In genomic region chr20:61391185-61391584, GRCh38 we compare ENCODE assay signal across 15 cellular contexts.
DNase-seq lines count a peak whose midpoint lies in the region; ATAC-seq, FAIRE-seq and TF ChIP-seq lines count a peak whose summit lies in the region.
"Had no signal": no experiment of that assay in that cellular context is flagged by ENCODE, and none has a peak within 500 bp of the region (broad histone marks: within the 10 kb centered on the region; RNA-seq: fewer than 3 reads in every experiment).

No MANE protein-coding gene starts in this region.

- no peak overlapping the region for H2BK15ac ChIP-seq in mesendoderm (replicated peaks; ENCODE audit: low read depth)

- H3K36me3 ChIP-seq in HUES6 (ENCODE audit: control insufficient read depth, insufficient read depth, low read length) (no peaks in the 10 kb centered on the region), RWPE2 (ENCODE audit: low read depth) (no peaks in the 10 kb centered on the region), mesendoderm (ENCODE audit: control insufficient read depth, insufficient read depth, low read length) (no peaks in the 10 kb centered on the region), H7 (replicated peaks; ENCODE audit: control insufficient read depth, insufficient read depth, low read length) (no peaks in the 10 kb centered on the region)
- H3K36me3 ChIP-seq: BE2C had no signal

- peak; percentile 78 for DNase-seq in RWPE2 (ENCODE audit: low spot score)
- no peak for DNase-seq in mesendoderm
- DNase-seq in posterior vena cava (ENCODE audit: low spot score): peak; percentile 46
- DNase-seq in H7: no peak
- no peak for DNase-seq in HTR-8/SVneo (ENCODE audit: insufficient read length, low spot score)
- DNase-seq: BE2C; Caco-2; CD8-positive, alpha-beta memory T cell; DND-41; GF-D8 had no signal

- H2AK5ac ChIP-seq in mesendoderm (ENCODE audit: low read length): no peak overlapping the region

- no peak for TF ChIP-seq CTCF in RWPE2 (IDR thresholded peaks at IDR 0.05; ENCODE audit: poor library complexity, severe bottlenecking)

- H3K4me2 ChIP-seq in mesendoderm (ENCODE audit: low read length): no peak overlapping the region
- H3K4me2 ChIP-seq: A549 had no signal

- peak overlapping the region; percentile 17 for H3K9ac ChIP-seq in HUES6 (ENCODE audit: low read length)
- H3K9ac ChIP-seq in mesendoderm (ENCODE audit: low read length): no peak overlapping the region

- H4K8ac ChIP-seq in mesendoderm (ENCODE audit: low read depth, low read length): no peak overlapping the region

- no peak for ATAC-seq in RWPE2 (ENCODE audit: low read depth)
- ATAC-seq in SK-N-SH treated with all-trans-retinoic acid at 6 μM for 48 hours: no peak

- H2BK5ac ChIP-seq in mesendoderm (ENCODE audit: low read length): peak overlapping the region; percentile 28

- H3K79me2 ChIP-seq in mesendoderm (ENCODE audit: control insufficient read depth, insufficient read depth, low read length): no peaks in the 10 kb centered on the region

- peaks cover 19% of the 10 kb centered on the region for H3K4me1 ChIP-seq in HUES6 (ENCODE audit: control insufficient read depth, insufficient read depth, low read length)
- H3K4me1 ChIP-seq in RWPE2 (ENCODE audit: insufficient read depth, poor library complexity, severe bottlenecking): peaks cover 24% of the 10 kb centered on the region
- peaks cover 4% of the 10 kb centered on the region for H3K4me1 ChIP-seq in mesendoderm (ENCODE audit: control insufficient read depth, low read depth, low read length)
- H3K4me1 ChIP-seq: BE2C, Caco-2 had no signal

- no peak overlapping the region for H3K23ac ChIP-seq in mesendoderm (ENCODE audit: low read length)

- intact Hi-C loops in posterior vena cava (cut with DNase I): no loop called here

- FAIRE-seq in HTR-8/SVneo (lab: Jason Lieb, UNC): no peak
- FAIRE-seq: A549, GM19239 had no signal

- no peak overlapping the region for H2BK120ac ChIP-seq in mesendoderm (ENCODE audit: low read depth, low read length)

- H3K27ac ChIP-seq in HUES6 (ENCODE audit: low read depth, low read length) (no peak overlapping the region), RWPE2 (ENCODE audit: poor library complexity, severe bottlenecking) (peak overlapping the region; percentile 30), mesendoderm (ENCODE audit: low read depth, low read length) (no peak overlapping the region)
- H3K27ac ChIP-seq: HL-60 had no signal

- H3K56ac ChIP-seq in mesendoderm (ENCODE audit: low read length): peak overlapping the region; percentile 68

- H3K18ac ChIP-seq in mesendoderm (ENCODE audit: low read length): peak overlapping the region; percentile 14

- H3K9me3 ChIP-seq in HUES6 (ENCODE audit: control insufficient read depth, insufficient read depth, low read depth, low read length) (peaks cover 5% of the 10 kb centered on the region), RWPE2 (ENCODE audit: severe bottlenecking) (no peaks in the 10 kb centered on the region)
- H3K9me3 ChIP-seq: A549, BE2C, Caco-2 had no signal

- H4K5ac ChIP-seq in mesendoderm (ENCODE audit: low read length): no peak overlapping the region

- H3K4me3 ChIP-seq in HUES6 (ENCODE audit: low read depth, low read length) (no peak overlapping the region), RWPE2 (ENCODE audit: severe bottlenecking) (no peak overlapping the region), mesendoderm (ENCODE audit: low read length) (no peak overlapping the region), H7 (ENCODE audit: insufficient read depth, low read depth, low read length) (no peak overlapping the region)
- H3K4me3 ChIP-seq: A549 had no signal

- WGBS in mesendoderm (ENCODE audit: extremely low coverage, insufficient coverage, low lambda C conversion rate): no CpG with 5 or more reads among the region's 12 CpGs

- H3K27me3 ChIP-seq in HUES6 (ENCODE audit: control insufficient read depth, insufficient read depth, low read length): no peaks in the 10 kb centered on the region; the same call in 1 of the 2 replicates
- H3K27me3 ChIP-seq in RWPE2 (ENCODE audit: insufficient read depth, poor library complexity, severe bottlenecking): no peaks in the 10 kb centered on the region
- no peaks in the 10 kb centered on the region for H3K27me3 ChIP-seq in mesendoderm (ENCODE audit: insufficient read depth, low read length, poor library complexity)
- H3K27me3 ChIP-seq in H7 (ENCODE audit: control insufficient read depth, insufficient read depth, low read length): no peaks in the 10 kb centered on the region; the same call in 1 of the 2 replicates
- H3K27me3 ChIP-seq: BE2C had no signal

- H3K4ac ChIP-seq in mesendoderm (ENCODE audit: low read depth, low read length): no peak overlapping the region

- H3K79me1 ChIP-seq in mesendoderm (ENCODE audit: low read length): no peaks in the 10 kb centered on the region

TF ChIP-seq in SK-N-SH treated with all-trans-retinoic acid at 6 μM for 48 hours, 23 proteins besides CTCF, POLR2A, EP300 and RAD21:
- no peak for TF ChIP-seq ZFP30 (CRISPR knock-in tag; IDR thresholded peaks at IDR 0.05)
- no peak for TF ChIP-seq ZNF565 (CRISPR knock-in tag; conservative IDR thresholded peaks at IDR 0.05; ENCODE audit: low read depth)
- TF ChIP-seq ISL1 (CRISPR knock-in tag; IDR thresholded peaks at IDR 0.05): no peak
- TF ChIP-seq PPARA (CRISPR knock-in tag; IDR thresholded peaks at IDR 0.05; ENCODE audit: borderline replicate concordance): no peak
- TF ChIP-seq GLIS3 (CRISPR knock-in tag; IDR thresholded peaks at IDR 0.05): no peak
- no peak for TF ChIP-seq TCF4 (CRISPR knock-in tag; IDR thresholded peaks at IDR 0.05; ENCODE audit: borderline replicate concordance)
- TF ChIP-seq ZNF70 (CRISPR knock-in tag; IDR thresholded peaks at IDR 0.05): no peak
- TF ChIP-seq ESRRG (CRISPR knock-in tag; IDR thresholded peaks at IDR 0.05): no peak
- TF ChIP-seq PATZ1 (CRISPR knock-in tag; IDR thresholded peaks at IDR 0.05; ENCODE audit: borderline replicate concordance): no peak
- no peak for TF ChIP-seq POU6F1 (CRISPR knock-in tag; IDR thresholded peaks at IDR 0.05; ENCODE audit: borderline replicate concordance, low read depth)
- TF ChIP-seq CREB5 (CRISPR knock-in tag; IDR thresholded peaks at IDR 0.05; ENCODE audit: low read depth): no peak
- no peak for TF ChIP-seq TOX (CRISPR knock-in tag; IDR thresholded peaks at IDR 0.05; ENCODE audit: borderline replicate concordance)
- TF ChIP-seq CSDC2 (CRISPR knock-in tag; IDR thresholded peaks at IDR 0.05): no peak
- TF ChIP-seq ARNTL (CRISPR knock-in tag; IDR thresholded peaks at IDR 0.05; ENCODE audit: borderline replicate concordance, low read depth): no peak
- TF ChIP-seq CSRNP3 (CRISPR knock-in tag; IDR thresholded peaks at IDR 0.05): no peak
TF ChIP-seq in SK-N-SH treated with all-trans-retinoic acid at 6 μM for 48 hours: peak in this region for 0.

Comparison
In these comparisons a context has a peak if more than half of its experiments do, and no peak if none do; other contexts are left out.
1. DNase-seq: peak in RWPE2 (single experiment) and posterior vena cava (single experiment); none in mesendoderm (single experiment), H7 (single experiment) and HTR-8/SVneo (single experiment).